In the genomic region with DNA sequence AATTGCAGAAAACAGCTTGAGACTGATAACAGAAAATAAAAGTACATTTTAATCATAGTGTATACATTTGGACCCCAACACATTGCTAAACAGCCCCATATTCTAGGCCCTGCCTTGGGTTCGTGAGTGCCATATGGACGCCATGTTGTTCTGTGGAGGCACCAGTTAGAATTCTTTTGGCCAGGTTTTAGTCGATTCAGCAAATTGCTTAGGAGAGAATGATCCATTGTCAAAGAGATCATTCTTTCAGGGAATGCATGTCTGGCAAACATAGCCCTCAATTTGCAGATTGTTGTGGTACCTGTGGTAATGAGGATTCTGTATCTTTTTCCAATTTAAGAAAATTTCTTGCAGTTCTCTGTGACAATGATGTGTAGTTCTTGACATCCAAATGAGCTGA, we compare ENCODE assay signal across 20 cellular contexts.
DNase-seq lines count a peak whose midpoint lies in the region; ATAC-seq, FAIRE-seq and TF ChIP-seq lines count a peak whose summit lies in the region.
"Had no signal": no experiment of that assay in that cellular context is flagged by ENCODE, and none has a peak within 500 bp of the region (broad histone marks: within the 10 kb centered on the region; RNA-seq: fewer than 3 reads in every experiment).

No MANE protein-coding gene starts in this region.

- H3K14ac ChIP-seq in IMR-90 (replicated peaks; ENCODE audit: low read depth, low read length), result no peak overlapping the region

- H3K4me2 ChIP-seq in A549 (no peak overlapping the region), IMR-90 (ENCODE audit: low read depth, low read length) (no peak overlapping the region)
- H3K4me2 ChIP-seq: BLaER1 treated with 17β-estradiol and CSF1 and Interleukin-3, amounts not matched to agents 10 nM and 100 nM had no signal

- H2BK120ac ChIP-seq in IMR-90 (ENCODE audit: low read depth, low read length), result no peak overlapping the region

- H4K91ac ChIP-seq in IMR-90 (ENCODE audit: insufficient read depth, low read depth, low read length), result no peak overlapping the region

- no peak overlapping the region for H2AFZ ChIP-seq in IMR-90 (replicated peaks; ENCODE audit: low read length, poor library complexity)

- no peaks in the 10 kb centered on the region for H4K20me1 ChIP-seq in IMR-90 (ENCODE audit: insufficient read depth, low read length)
- H4K20me1 ChIP-seq: BLaER1 treated with 17β-estradiol and CSF1 and Interleukin-3, amounts not matched to agents 10 nM and 100 nM had no signal

- H3K4me1 ChIP-seq in A549 (no peaks in the 10 kb centered on the region), IMR-90 (ENCODE audit: control insufficient read depth, insufficient read depth, low read length) (peaks cover 6% of the 10 kb centered on the region), body of pancreas (no peaks in the 10 kb centered on the region)
- H3K4me1 ChIP-seq: BLaER1 treated with 17β-estradiol and CSF1 and Interleukin-3, amounts not matched to agents 10 nM and 100 nM; Caco-2 had no signal

- no peak overlapping the region for H3K18ac ChIP-seq in IMR-90 (ENCODE audit: low read depth, low read length)

- H3K9ac ChIP-seq in IMR-90 (ENCODE audit: low read depth, low read length), result no peak overlapping the region
- H3K9ac ChIP-seq: BLaER1 treated with 17β-estradiol and CSF1 and Interleukin-3, amounts not matched to agents 10 nM and 100 nM had no signal

- no peaks in the 10 kb centered on the region for H3K9me1 ChIP-seq in IMR-90 (ENCODE audit: insufficient read depth, low read length)

- H3K27me3 ChIP-seq in IMR-90 (ENCODE audit: control insufficient read depth, insufficient read depth, low read length) (no peaks in the 10 kb centered on the region), body of pancreas (no peaks in the 10 kb centered on the region)
- H3K27me3 ChIP-seq: BLaER1 treated with 17β-estradiol and CSF1 and Interleukin-3, amounts not matched to agents 10 nM and 100 nM had no signal

- no peak overlapping the region for H3K4ac ChIP-seq in IMR-90 (ENCODE audit: low read depth, low read length)

- no peaks in the 10 kb centered on the region for H3K79me1 ChIP-seq in IMR-90 (ENCODE audit: low read depth in 1 of 2, low read length in 2 of 2)

- no peak overlapping the region for H2BK15ac ChIP-seq in IMR-90 (ENCODE audit: low read depth, low read length)

- TF ChIP-seq CTCF in A549 (IDR thresholded peaks at IDR 0.05) (no peak), IMR-90 (conservative IDR thresholded peaks at IDR 0.05; ENCODE audit: low read depth, low read length) (no peak), body of pancreas (IDR thresholded peaks at IDR 0.05) (no peak)

- no peak overlapping the region for H3K23ac ChIP-seq in IMR-90 (ENCODE audit: low read depth, low read length)

- no peak overlapping the region for H2BK5ac ChIP-seq in IMR-90 (ENCODE audit: low read depth, low read length, poor library complexity, severe bottlenecking)

- CTCF ChIA-PET in A549 (lab: Yijun Ruan, JAX), result interaction anchor here (0.8 kb wide), 1 partner anchor 8 kb away, joined by 4 read pairs; no protein-coding TSS in a partner anchor
- CTCF ChIA-PET in IMR-90 (lab: Yijun Ruan, JAX), result no interaction called here

- ATAC-seq in A549 (no peak), IMR-90 (ENCODE audit: low read depth) (no peak), body of pancreas (no peak)
- ATAC-seq: CD8-positive, alpha-beta T cell had no signal

- no peaks in the 10 kb centered on the region for H3K9me3 ChIP-seq in A549
- H3K9me3 ChIP-seq in IMR-90 (ENCODE audit: control insufficient read depth, insufficient read depth, low read length), result no peaks in the 10 kb centered on the region
- H3K9me3 ChIP-seq in body of pancreas, result no peaks in the 10 kb centered on the region
- H3K9me3 ChIP-seq: BLaER1 treated with 17β-estradiol and CSF1 and Interleukin-3, amounts not matched to agents 10 nM and 100 nM; Caco-2 had no signal

- no TSS peak for BruUV-seq in IMR-90 (replicated peaks; lab: Mats Ljungman, UMichigan)

- TF ChIP-seq POLR2A in A549 (IDR thresholded peaks at IDR 0.05; ENCODE audit: low read length) (no peak), IMR-90 (IDR thresholded peaks at IDR 0.05; ENCODE audit: low read depth, low read length) (no peak), body of pancreas (IDR thresholded peaks at IDR 0.05) (no peak)

- intact Hi-C loops in IMR-90 (cut with micrococcal nuclease), result no loop called here
- intact Hi-C loops in body of pancreas (cut with DNase I), result no loop called here

- FAIRE-seq in A549 (lab: Jason Lieb, UNC), result no peak
- peak; percentile 37 for FAIRE-seq in urothelium cell line (lab: Jason Lieb, UNC)
- FAIRE-seq: A204.1, D721Med, G401.6, GM12891, GM19239 had no signal

- in situ Hi-C loops in IMR-90 (cut with MboI; ENCODE audit: low sequenced_read_pairs), result no loop called here

- H3K56ac ChIP-seq in IMR-90 (ENCODE audit: extremely low read depth, insufficient read depth, low read length), result no peak overlapping the region

- H3K36me3 ChIP-seq in IMR-90 (ENCODE audit: control insufficient read depth, insufficient read depth, low read length), result no peaks in the 10 kb centered on the region
- H3K36me3 ChIP-seq in body of pancreas (replicated peaks in 1 of 2; ENCODE audit: insufficient read depth in 1 of 2, low read depth in 2 of 2), result no peaks in the 10 kb centered on the region
- H3K36me3 ChIP-seq: BLaER1 treated with 17β-estradiol and CSF1 and Interleukin-3, amounts not matched to agents 10 nM and 100 nM had no signal

- 59% methylated on average over 3 of the region's 3 CpGs for WGBS in A549 (ENCODE audit: missing lambda C conversion rate)
- WGBS in IMR-90 (ENCODE audit: extremely low coverage in 2 of 2, insufficient read length in 1 of 2), 2 experiments, result no CpG with 5 or more reads among the region's 3 CpGs
- 85 to 91% methylated on average over 3 of the region's 3 CpGs for WGBS in body of pancreas, 2 donors

- no peak overlapping the region for H4K5ac ChIP-seq in IMR-90 (ENCODE audit: low read depth, low read length)

- dilution Hi-C loops in IMR-90 (cut with HindIII; ENCODE audit: low sequenced_read_pairs, unreplicated experiment), result no loop called here

- no peak for TF ChIP-seq EP300 in A549 (IDR thresholded peaks at IDR 0.05)

- H2BK20ac ChIP-seq in IMR-90 (ENCODE audit: low read depth, low read length), result no peak overlapping the region

- TF ChIP-seq RAD21 in A549 (conservative IDR thresholded peaks at IDR 0.05 in 1 of 2, IDR thresholded peaks at IDR 0.05 in 1 of 2) (no peak), IMR-90 (IDR thresholded peaks at IDR 0.05; ENCODE audit: low read length) (no peak)

- no peak for DNase-seq in A549 (ENCODE audit: low read depth in 1 of 2, low spot score in 1 of 2)
- DNase-seq in IMR-90, result no peak
- no peak for DNase-seq in urothelium cell line (ENCODE audit: low spot score)
- no peak for DNase-seq in body of pancreas
- no peak for DNase-seq in NCI-H446 treated with DMSO at 0.1 percent for 48 hours (lab: John Stamatoyannopoulos, UW)
- DNase-seq: 8988T; AML-193; Caco-2; Calu3; CD4-positive, alpha-beta T cell; CD8-positive, alpha-beta T cell; DMS79 treated with DMSO at 0.1 percent for 48 hours; GF-D8 had no signal

- no peak overlapping the region for H2AK9ac ChIP-seq in IMR-90 (replicated peaks; ENCODE audit: low read depth, low read length, poor library complexity)

- POLR2A ChIA-PET in A549 (lab: Yijun Ruan, JAX), result no interaction called here
- POLR2A ChIA-PET in IMR-90 (lab: Charles Lee; ENCODE audit: unreplicated experiment), result no interaction called here

- H3K27ac ChIP-seq in A549 (no peak overlapping the region), IMR-90 (ENCODE audit: insufficient read depth, low read length) (no peak overlapping the region), body of pancreas (no peak overlapping the region)
- H3K27ac ChIP-seq: BLaER1 treated with 17β-estradiol and CSF1 and Interleukin-3, amounts not matched to agents 10 nM and 100 nM; C4-2B had no signal

- no peak overlapping the region for H2AK5ac ChIP-seq in IMR-90 (ENCODE audit: low read depth, low read length)

- H4K8ac ChIP-seq in IMR-90 (ENCODE audit: low read depth in 2 of 2, low read length in 2 of 2), result no peak overlapping the region

- H3K4me3 ChIP-seq in A549, result no peak overlapping the region
- H3K4me3 ChIP-seq in IMR-90 (ENCODE audit: insufficient read depth, low read depth, low read length), result no peak overlapping the region
- H3K4me3 ChIP-seq in body of pancreas, result no peak overlapping the region
- H3K4me3 ChIP-seq: BLaER1 treated with 17β-estradiol and CSF1 and Interleukin-3, amounts not matched to agents 10 nM and 100 nM had no signal

TF ChIP-seq in A549, 52 proteins besides CTCF, POLR2A, EP300 and RAD21:
- TF ChIP-seq ZSCAN20 (CRISPR knock-in tag; IDR thresholded peaks at IDR 0.05), result no peak
- TF ChIP-seq, protein P1, sequence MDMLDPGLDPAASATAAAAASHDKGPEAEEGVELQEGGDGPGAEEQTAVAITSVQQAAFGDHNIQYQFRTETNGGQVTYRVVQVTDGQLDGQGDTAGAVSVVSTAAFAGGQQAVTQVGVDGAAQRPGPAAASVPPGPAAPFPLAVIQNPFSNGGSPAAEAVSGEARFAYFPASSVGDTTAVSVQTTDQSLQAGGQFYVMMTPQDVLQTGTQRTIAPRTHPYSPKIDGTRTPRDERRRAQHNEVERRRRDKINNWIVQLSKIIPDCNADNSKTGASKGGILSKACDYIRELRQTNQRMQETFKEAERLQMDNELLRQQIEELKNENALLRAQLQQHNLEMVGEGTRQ (IDR thresholded peaks at IDR 0.05), result no peak
- TF ChIP-seq EHF (CRISPR knock-in tag; IDR thresholded peaks at IDR 0.05), result no peak
- TF ChIP-seq MAFK (IDR thresholded peaks at IDR 0.05; ENCODE audit: partially characterized antibody), result peak; percentile 83
- TF ChIP-seq CHD4 (IDR thresholded peaks at IDR 0.05; ENCODE audit: borderline replicate concordance), result no peak
- no peak for TF ChIP-seq BHLHE40 (IDR thresholded peaks at IDR 0.05; ENCODE audit: low read depth, low read length)

TF ChIP-seq in IMR-90, 13 proteins besides CTCF, POLR2A, EP300 and RAD21:
- TF ChIP-seq NFE2L2 (IDR thresholded peaks at IDR 0.05; ENCODE audit: low read depth, low read length), result no peak
- TF ChIP-seq MAFK (IDR thresholded peaks at IDR 0.05; ENCODE audit: low read depth, low read length), result peak; percentile 80
- no peak for TF ChIP-seq BHLHE40 (IDR thresholded peaks at IDR 0.05; ENCODE audit: low read depth, low read length)
- TF ChIP-seq RFX5 (IDR thresholded peaks at IDR 0.05; ENCODE audit: low read depth, low read length), result no peak
- TF ChIP-seq CHD1 (IDR thresholded peaks at IDR 0.05; ENCODE audit: low read depth, low read length), result no peak
